Comparison of ENCODE assay signal across 8 cellular contexts in the genomic region with DNA sequence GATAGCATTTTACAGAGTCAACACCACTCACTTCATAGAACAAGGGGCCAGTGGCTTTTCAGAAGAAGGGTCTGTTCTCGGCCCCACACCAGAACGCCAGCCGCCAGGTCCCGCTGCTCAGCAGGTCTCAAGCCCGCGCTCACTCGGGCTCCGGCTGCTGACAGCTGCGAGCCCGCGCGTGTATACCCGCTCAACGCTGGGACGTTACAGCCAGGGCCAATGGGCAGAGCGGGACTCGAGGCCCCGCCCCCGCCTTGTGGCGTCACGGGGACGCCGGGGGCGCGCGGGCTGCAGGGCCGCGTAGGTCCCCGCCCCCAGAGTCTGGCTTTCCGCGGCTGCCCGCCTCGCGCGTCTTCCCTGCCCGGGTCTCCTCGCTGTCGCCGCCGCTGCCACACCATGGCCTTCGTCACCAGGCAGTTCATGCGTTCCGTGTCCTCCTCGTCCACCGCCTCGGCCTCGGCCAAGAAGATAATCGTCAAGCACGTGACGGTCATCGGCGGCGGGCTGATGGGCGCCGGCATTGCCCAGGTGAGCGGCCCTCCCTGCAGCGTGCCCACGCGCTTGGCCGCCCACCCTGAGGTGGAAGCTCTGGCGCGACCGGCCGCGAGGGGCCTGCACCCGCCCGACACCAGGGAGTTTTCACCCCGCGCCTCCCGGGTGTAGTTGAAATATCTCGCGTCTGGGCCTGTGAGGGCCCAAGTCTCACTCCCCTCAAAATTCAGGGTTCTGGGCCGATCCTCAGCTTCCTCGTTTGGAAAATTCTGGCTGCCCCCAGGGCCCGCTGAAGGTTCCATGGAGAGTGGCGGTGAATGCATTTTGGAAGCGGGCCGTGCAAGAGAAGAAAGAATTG. TPM values are rescaled to one million over a fixed set of nuclear protein-coding genes. Genes with fewer than 3 reads are reported as not detected.
A peak's percentile ranks its signal among the peaks of the same experiment; 100 is the strongest.
DNase-seq lines count a peak whose midpoint lies in the region; ATAC-seq lines count a peak whose summit lies in the region.

Gene HADH (plus strand): TSS at position 353 of the 850 bp plus-strand sequence. CDS start 44 bp downstream, at position 397.

- H3K9me3 ChIP-seq in mononuclear cell (ENCODE audit: low read depth, low read length): no peaks in the 10 kb centered on the region

- peaks cover 42% of the 10 kb centered on the region for H3K4me1 ChIP-seq in mononuclear cell (ENCODE audit: insufficient read depth, low read length)

- peak; percentile 95 for ATAC-seq in GM21526 (IDR thresholded peaks at IDR 0.05; ENCODE audit: low FRiP score, unreplicated experiment)

- DNase-seq in DMS 273 (lab: John Stamatoyannopoulos, UW; ENCODE audit: unreplicated experiment) (peak; percentile 95), HuH-7.5 (ENCODE audit: low spot score) (peak; percentile 73), OCI-M1 (lab: John Stamatoyannopoulos, UW) (peak; percentile 95), activated T-cell treated with anti-CD3 and anti-CD28 coated beads for 24 hours (ENCODE audit: low read depth) (peak; percentile 90), epidermal melanocyte (ENCODE audit: insufficient read length, low spot score) (peak; percentile 91)
- DNase-seq in stimulated activated CD8-positive, alpha-beta memory T cell treated with anti-CD3 and anti-CD28 coated beads, Interleukin-2, amount 100 ng/mL, for 48 hours (ENCODE audit: low read depth in 2 of 2): peak; percentile 88 to 94

- peak within 1 kb of the TSS; percentile 79 for H3K4me3 ChIP-seq in mononuclear cell (ENCODE audit: low read length)

- no peaks in the 10 kb centered on the region for H3K27me3 ChIP-seq in mononuclear cell (ENCODE audit: insufficient read depth, low read length)

RNA-seq across cellular contexts. Expression of gene HADH, which starts in this region (rescaled TPM):
- 5.7 TPM for total RNA-seq in mononuclear cell

Comparison
In these comparisons a context has a peak if more than half of its experiments do, and no peak if none do; other contexts are left out.
1. Peak in every context shown above with its lines: DNase-seq, ATAC-seq and H3K4me3 ChIP-seq.